Comparison of ENCODE assay signal across 8 cellular contexts in genomic region chr20:3753098-3753497, GRCh38. TPM values are rescaled to one million over a fixed set of nuclear protein-coding genes. Genes with fewer than 3 reads are reported as not detected.
A peak's percentile ranks its signal among the peaks of the same experiment; 100 is the strongest.
DNase-seq lines count a peak whose midpoint lies in the region; ATAC-seq and TF ChIP-seq lines count a peak whose summit lies in the region.

No MANE protein-coding gene starts in this region.

- H3K9me3 ChIP-seq in lung (ENCODE audit: control insufficient read depth in 2 of 2, insufficient read depth in 1 of 2, low read length in 1 of 2) = no peaks in the 10 kb centered on the region

- H3K4me1 Mint-ChIP-seq in stimulated activated memory B cell treated with anti-CD40 and anti-IgM and Interleukin-4, amounts not matched to agents 10 μg/mL and 1 μg/mL and 100 μg/mL, for 72 hours = peaks cover 11% of the 10 kb centered on the region

- H3K4me3 ChIP-seq in AG04449 (ENCODE audit: low read depth, low read length) (no peak overlapping the region), lung (no peak overlapping the region)

- POLR2A ChIA-PET in AG04449 (lab: Yijun Ruan, JAX) = interaction anchor here (0.6 to 1.2 kb wide), 2 partner anchors 15 to 124 kb away, joined by 3 to 4 read pairs; no protein-coding TSS in a partner anchor

- no peaks in the 10 kb centered on the region for H3K9me3 Mint-ChIP-seq in stimulated activated memory B cell treated with anti-CD40 and anti-IgM and Interleukin-4, amounts not matched to agents 10 μg/mL and 1 μg/mL and 100 μg/mL, for 72 hours

- H3K27ac Mint-ChIP-seq in stimulated activated memory B cell treated with anti-CD40 and anti-IgM and Interleukin-4, amounts not matched to agents 10 μg/mL and 1 μg/mL and 100 μg/mL, for 72 hours = no peak overlapping the region

- ATAC-seq in lung (ENCODE audit: insufficient read depth, low FRiP score) (peak; percentile 64), GM19328 (IDR thresholded peaks at IDR 0.05; ENCODE audit: unreplicated experiment) (no peak)
- ATAC-seq in stimulated activated memory B cell treated with anti-CD40 and anti-IgM and Interleukin-4, amounts not matched to agents 10 μg/mL and 1 μg/mL and 100 μg/mL, for 72 hours = peak; percentile 27

- 45 to 47% methylated on average over 4 of the region's 4 CpGs for WGBS in lung, 2 donors

- H3K27me3 ChIP-seq in lung (ENCODE audit: control insufficient read depth, insufficient read depth) = no peaks in the 10 kb centered on the region

- CTCF ChIA-PET in AG04449 (lab: Yijun Ruan, JAX) = interaction anchor here (0.9 to 11.2 kb wide), 26 partner anchors 4 to 371 kb away, joined by 3 to 119 read pairs (median 5); partner anchors contain the start of genes ADISSP and SPEF1

- no peak overlapping the region for H3K4me3 Mint-ChIP-seq in stimulated activated memory B cell treated with anti-CD40 and anti-IgM and Interleukin-4, amounts not matched to agents 10 μg/mL and 1 μg/mL and 100 μg/mL, for 72 hours

- peak; percentile 83 for TF ChIP-seq CTCF in AG04449 (IDR thresholded peaks at IDR 0.05; ENCODE audit: insufficient read depth, low read length, missing control alignments)
- peak; percentile 98 for TF ChIP-seq CTCF in GM12873 (IDR thresholded peaks at IDR 0.05; ENCODE audit: insufficient read depth, low read depth, low read length, missing control alignments)
- TF ChIP-seq CTCF in lung (IDR thresholded peaks at IDR 0.05; ENCODE audit: control extremely low read depth, extremely low read depth) = peak; percentile 60

- H3K27ac ChIP-seq in lung (ENCODE audit: low read depth in 1 of 2, low read length in 1 of 2) = no peak overlapping the region

- peaks cover 5% of the 10 kb centered on the region for H3K27me3 Mint-ChIP-seq in stimulated activated memory B cell treated with anti-CD40 and anti-IgM and Interleukin-4, amounts not matched to agents 10 μg/mL and 1 μg/mL and 100 μg/mL, for 72 hours

- H3K36me3 Mint-ChIP-seq in stimulated activated memory B cell treated with anti-CD40 and anti-IgM and Interleukin-4, amounts not matched to agents 10 μg/mL and 1 μg/mL and 100 μg/mL, for 72 hours = peaks cover 13% of the 10 kb centered on the region

- peaks cover 0 to 20% of the 10 kb centered on the region in 2 donors for H3K36me3 ChIP-seq in lung (ENCODE audit: control insufficient read depth in 2 of 2, insufficient read depth in 2 of 2, low read length in 2 of 2)

- peaks cover 0 to 6% of the 10 kb centered on the region in 2 donors for H3K4me1 ChIP-seq in lung (ENCODE audit: control insufficient read depth in 2 of 2, insufficient read depth in 2 of 2, low read length in 2 of 2)

- DNase-seq in AG04449 (ENCODE audit: low read depth, low spot score) (peak; percentile 16), NCI-H2029 (lab: John Stamatoyannopoulos, UW) (peak; percentile 41), dermis microvascular lymphatic vessel endothelial cell (ENCODE audit: low read depth in 2 of 2) (peak; percentile 55 to 76), lung (ENCODE audit: low spot score) (no peak)
- DNase-seq in activated CD4-positive, alpha-beta T cell treated with anti-CD3 and anti-CD28 coated beads for 1 hour = peak; percentile 34

RNA-seq across cellular contexts. Expression of gene ADISSP, which starts 14.5 kb away (rescaled TPM):
- total RNA-seq in dermis microvascular lymphatic vessel endothelial cell (22.1 and 24.0 TPM in 2 replicates), lung (10 to 100 TPM in 1 of 2 donors, 1 to 10 TPM in 1; 8.6 to 53.7 TPM)
- polyA plus RNA-seq in lung = 10 to 100 TPM; 34.1 to 36.1 TPM

RNA-seq across cellular contexts. Expression of gene HSPA12B, which starts 20.6 kb away (rescaled TPM):
- total RNA-seq in dermis microvascular lymphatic vessel endothelial cell (10.2 and 14.2 TPM in 2 replicates), lung (10 to 100 TPM; 23.0 to 28.3 TPM)
- polyA plus RNA-seq in lung = 10 to 100 TPM; 11.4 to 16.8 TPM

RNA-seq across cellular contexts. Expression of gene SPEF1, which starts 28.1 kb away (rescaled TPM):
- total RNA-seq in dermis microvascular lymphatic vessel endothelial cell (under 0.01 TPM in 1 of 2 replicates, not detected in the other), lung (10 to 100 TPM; 11.7 to 15.5 TPM)
- 10 to 100 TPM in 1 of 2 donors, 1 to 10 TPM in 1; 9.6 to 11.9 TPM for polyA plus RNA-seq in lung

RNA-seq across cellular contexts. Expression of gene CENPB, which starts 33.4 kb away (rescaled TPM):
- total RNA-seq in dermis microvascular lymphatic vessel endothelial cell (65.5 and 77.4 TPM in 2 replicates), lung (100 to 1,000 TPM in 1 of 2 donors, 10 to 100 TPM in 1; 35.9 to 113 TPM)
- polyA plus RNA-seq in lung = 10 to 100 TPM; 72.9 to 85.8 TPM

RNA-seq across cellular contexts. Expression of gene SIGLEC1, which starts 40.7 kb away (rescaled TPM):
- total RNA-seq in dermis microvascular lymphatic vessel endothelial cell (not detected in 2 replicates), lung (10 to 100 TPM in 1 of 2 donors, 1 to 10 TPM in 1; 3.7 to 34.2 TPM)
- polyA plus RNA-seq in lung = 10 to 100 TPM; 18.1 to 19.2 TPM

Comparison
In these comparisons a context has a peak if more than half of its experiments do, and no peak if none do; other contexts are left out.
1. RNA of gene SPEF1, which starts 28.1 kb away (total RNA-seq): 11.7 to 15.5 TPM in lung; under 0.01 TPM in dermis microvascular lymphatic vessel endothelial cell; every median in the first group is over 10 times any median in the second.
2. Peak in every context shown above with its lines, with median percentiles within 50 percentile points of each other: CTCF ChIP-seq.